In genomic region chr1:108643492-108644333, GRCh38 we compare ENCODE assay signal across 8 cellular contexts. TPM values are rescaled to one million over a fixed set of nuclear protein-coding genes. Genes with fewer than 3 reads are reported as not detected.
DNase-seq lines count a peak whose midpoint lies in the region; ATAC-seq and TF ChIP-seq lines count a peak whose summit lies in the region.

No MANE protein-coding gene starts in this region.

- no peaks in the 10 kb centered on the region for H3K27me3 ChIP-seq in CD8-positive, alpha-beta T cell (ENCODE audit: insufficient read depth, low read length)

- H3K4me1 Mint-ChIP-seq in CD8-positive, alpha-beta T cell (ENCODE audit: low read depth) = peaks cover 77% of the 10 kb centered on the region
- H3K4me1 Mint-ChIP-seq in stimulated activated memory B cell treated with anti-CD40 and anti-IgM and Interleukin-4, amounts not matched to agents 10 μg/mL and 1 μg/mL and 100 μg/mL, for 72 hours = peaks cover 35% of the 10 kb centered on the region

- peak overlapping the region; percentile 10 for H3K4me3 Mint-ChIP-seq in CD8-positive, alpha-beta T cell
- H3K4me3 Mint-ChIP-seq in stimulated activated memory B cell treated with anti-CD40 and anti-IgM and Interleukin-4, amounts not matched to agents 10 μg/mL and 1 μg/mL and 100 μg/mL, for 72 hours = no peak overlapping the region

- TF ChIP-seq CTCF in CD8-positive, alpha-beta T cell (IDR thresholded peaks at IDR 0.05) = peak; percentile 69

- no peaks in the 10 kb centered on the region for H3K36me3 ChIP-seq in CD8-positive, alpha-beta T cell (ENCODE audit: insufficient read depth, low read length)

- peak; percentile 15 for ATAC-seq in CD8-positive, alpha-beta T cell
- peak; percentile 67 for ATAC-seq in GM18909 (IDR thresholded peaks at IDR 0.05; ENCODE audit: poor library complexity, unreplicated experiment)
- ATAC-seq in left colon = peak; percentile 23
- peak; percentile 77 for ATAC-seq in stimulated activated memory B cell treated with anti-CD40 and anti-IgM and Interleukin-4, amounts not matched to agents 10 μg/mL and 1 μg/mL and 100 μg/mL, for 72 hours
- no peak for ATAC-seq in HG03095 (IDR thresholded peaks at IDR 0.05; ENCODE audit: unreplicated experiment)

- no peak overlapping the region for H3K4me3 ChIP-seq in CD8-positive, alpha-beta T cell (ENCODE audit: low read depth, low read length)

- CTCF ChIA-PET in CD8-positive, alpha-beta T cell (lab: Charles Lee) = interaction anchor here (0.7 to 5.6 kb wide), 42 partner anchors 9 to 861 kb away, joined by 3 to 128 read pairs (median 5); partner anchors contain the start of genes EEIG2, FNDC7, HENMT1 and PRPF38B

- H3K9me3 ChIP-seq in CD8-positive, alpha-beta T cell (ENCODE audit: low read length) = no peaks in the 10 kb centered on the region

- DNase-seq in CD8-positive, alpha-beta T cell = peak in 4 of 7 experiments; percentile 27 to 66 (median 48)
- DNase-seq in NCI-H1105 (lab: John Stamatoyannopoulos, UW) (peak; percentile 63), SKM-1 (lab: John Stamatoyannopoulos, UW; ENCODE audit: unreplicated experiment) (peak; percentile 48), left colon (peak in 1 of 2 donors; percentile 67)
- peak; percentile 61 for DNase-seq in central memory CD4-positive, alpha-beta T cell

- intact Hi-C loops in CD8-positive, alpha-beta T cell (cut with DNase I, micrococcal nuclease) = loop anchor here (1.0 to 10.0 kb wide), 5 partner anchors 49 to 231 kb away; partner anchors contain the start of genes GPSM2 (in 1 of the 2) and STXBP3 (in 1 of the 2)
- intact Hi-C loops in left colon (cut with DNase I, micrococcal nuclease) = loop anchor here in 1 of 2 donors (5.0 kb wide), 1 partner anchor 131 kb away; no protein-coding TSS in a partner anchor

- no peaks in the 10 kb centered on the region for H3K27me3 Mint-ChIP-seq in CD8-positive, alpha-beta T cell (ENCODE audit: low read depth)
- H3K27me3 Mint-ChIP-seq in stimulated activated memory B cell treated with anti-CD40 and anti-IgM and Interleukin-4, amounts not matched to agents 10 μg/mL and 1 μg/mL and 100 μg/mL, for 72 hours = no peaks in the 10 kb centered on the region

- no peaks in the 10 kb centered on the region for H3K9me3 Mint-ChIP-seq in CD8-positive, alpha-beta T cell
- peaks cover 3% of the 10 kb centered on the region for H3K9me3 Mint-ChIP-seq in stimulated activated memory B cell treated with anti-CD40 and anti-IgM and Interleukin-4, amounts not matched to agents 10 μg/mL and 1 μg/mL and 100 μg/mL, for 72 hours

- H3K27ac ChIP-seq in CD8-positive, alpha-beta T cell (ENCODE audit: low read depth, low read length) = peak overlapping the region; percentile 77

- H3K4me1 ChIP-seq in CD8-positive, alpha-beta T cell (ENCODE audit: insufficient read depth, low read length) = peaks cover 69% of the 10 kb centered on the region

- H3K27ac Mint-ChIP-seq in CD8-positive, alpha-beta T cell = peak overlapping the region; percentile 100
- H3K27ac Mint-ChIP-seq in stimulated activated memory B cell treated with anti-CD40 and anti-IgM and Interleukin-4, amounts not matched to agents 10 μg/mL and 1 μg/mL and 100 μg/mL, for 72 hours = no peak overlapping the region

- H3K36me3 Mint-ChIP-seq in CD8-positive, alpha-beta T cell = peaks cover 17% of the 10 kb centered on the region
- H3K36me3 Mint-ChIP-seq in stimulated activated memory B cell treated with anti-CD40 and anti-IgM and Interleukin-4, amounts not matched to agents 10 μg/mL and 1 μg/mL and 100 μg/mL, for 72 hours = peaks cover 18% of the 10 kb centered on the region

- POLR2A ChIA-PET in CD8-positive, alpha-beta T cell (lab: Charles Lee) = interaction anchor here (0.9 to 5.8 kb wide), 7 partner anchors 17 to 444 kb away, joined by 3 to 275 read pairs (median 16); partner anchors contain the start of genes EEIG2, HENMT1, PRPF38B and SLC25A24

RNA-seq across cellular contexts. Expression of gene HENMT1, which starts 17.2 kb away (rescaled TPM):
- total RNA-seq in CD8-positive, alpha-beta T cell = 1 to 10 TPM; 7.5 to 8.3 TPM
- 1 to 10 TPM; 6.6 to 7.3 TPM for total RNA-seq in left colon

RNA-seq across cellular contexts. Expression of gene PRPF38B, which starts 48.4 kb away (rescaled TPM):
- 100 to 1,000 TPM; 108 to 116 TPM for total RNA-seq in CD8-positive, alpha-beta T cell
- 10 to 100 TPM; 25.5 to 31.0 TPM for total RNA-seq in left colon
